Comparison of ENCODE assay signal across 20 cellular contexts in the genomic region with DNA sequence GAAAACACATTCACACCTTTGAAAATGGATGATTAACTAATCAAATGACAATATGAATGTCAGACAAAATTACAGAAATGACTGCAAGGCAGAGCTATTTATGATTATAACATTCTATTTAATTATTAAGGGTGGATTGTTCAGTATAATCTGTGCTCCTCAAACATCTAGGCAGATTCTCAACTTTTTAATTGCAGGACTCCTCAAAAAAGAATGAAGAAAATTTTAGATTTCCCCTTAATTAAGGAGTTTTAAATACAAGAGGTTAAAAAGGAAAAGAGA. TPM values are rescaled to one million over a fixed set of nuclear protein-coding genes. Genes with fewer than 3 reads are reported as not detected.
DNase-seq lines count a peak whose midpoint lies in the region; ATAC-seq, FAIRE-seq and TF ChIP-seq lines count a peak whose summit lies in the region.
"Had no signal": no experiment of that assay in that cellular context is flagged by ENCODE, and none has a peak within 500 bp of the region (broad histone marks: within the 10 kb centered on the region; RNA-seq: fewer than 3 reads in every experiment).

No MANE protein-coding gene starts in this region.

- peaks cover 19% of the 10 kb centered on the region for H3K36me3 Mint-ChIP-seq in activated CD8-positive, alpha-beta T cell treated with anti-CD3 and anti-CD28 coated beads for 36 hours (ENCODE audit: low read depth)
- peaks cover 6% of the 10 kb centered on the region for H3K36me3 Mint-ChIP-seq in activated CD8-positive, alpha-beta T cell treated with anti-CD3 and anti-CD28 coated beads, Interleukin-2, amount 10 ng/mL, durations not matched to agents 7 days and 5 days (ENCODE audit: low read depth)
- peaks cover 33% of the 10 kb centered on the region for H3K36me3 Mint-ChIP-seq in natural killer cell treated with Interleukin-12 subunit alpha and Interleukin-12 subunit beta and Interleukin-15 and Interleukin-18, amount 100 ng/mL, for 72 hours
- H3K36me3 Mint-ChIP-seq in natural killer cell: peaks cover 13% of the 10 kb centered on the region
- peaks cover 4% of the 10 kb centered on the region for H3K36me3 Mint-ChIP-seq in central memory CD8-positive, alpha-beta T cell (ENCODE audit: insufficient read depth)
- H3K36me3 Mint-ChIP-seq: IgD-negative memory B cell had no signal

- DNase-seq in activated CD8-positive, alpha-beta T cell treated with anti-CD3 and anti-CD28 coated beads for 36 hours: no peak
- DNase-seq in activated CD8-positive, alpha-beta T cell treated with anti-CD3 and anti-CD28 coated beads, Interleukin-2, amount 10 ng/mL, durations not matched to agents 7 days and 5 days: no peak
- no peak for DNase-seq in natural killer cell treated with Interleukin-12 subunit alpha and Interleukin-12 subunit beta and Interleukin-15 and Interleukin-18, amount 100 ng/mL, for 72 hours (ENCODE audit: low spot score)
- DNase-seq in natural killer cell (no peak), urothelium cell line (ENCODE audit: low spot score) (no peak)
- DNase-seq in central memory CD8-positive, alpha-beta T cell (ENCODE audit: low spot score in 2 of 2): no peak
- no peak for DNase-seq in activated CD4-positive, alpha-beta T cell treated with anti-CD3 and anti-CD28 coated beads for 1 hour
- DNase-seq: 8988T; C1 segment of cervical spinal cord; CD8-positive, alpha-beta memory T cell; COR-L47; GOT3; H7; HFFc6 had no signal

- ATAC-seq in activated CD8-positive, alpha-beta T cell treated with anti-CD3 and anti-CD28 coated beads for 36 hours: no peak
- no peak for ATAC-seq in activated CD8-positive, alpha-beta T cell treated with anti-CD3 and anti-CD28 coated beads, Interleukin-2, amount 10 ng/mL, durations not matched to agents 7 days and 5 days
- peak in 1 of 2 donors; percentile 71 for ATAC-seq in natural killer cell treated with Interleukin-12 subunit alpha and Interleukin-12 subunit beta and Interleukin-15 and Interleukin-18, amount 100 ng/mL, for 72 hours
- ATAC-seq in natural killer cell (no peak), GM19043 (IDR thresholded peaks at IDR 0.05; ENCODE audit: low read depth, unreplicated experiment) (peak; percentile 38)
- ATAC-seq in central memory CD8-positive, alpha-beta T cell (replicated peaks; ENCODE audit: extremely low read depth, poor library complexity, severe bottlenecking): no peak
- ATAC-seq: HCT116, HepG2 had no signal

- peaks cover 38% of the 10 kb centered on the region for H3K9me3 Mint-ChIP-seq in activated CD8-positive, alpha-beta T cell treated with anti-CD3 and anti-CD28 coated beads for 36 hours
- H3K9me3 Mint-ChIP-seq in activated CD8-positive, alpha-beta T cell treated with anti-CD3 and anti-CD28 coated beads, Interleukin-2, amount 10 ng/mL, durations not matched to agents 7 days and 5 days (ENCODE audit: insufficient read depth): peaks cover 22% of the 10 kb centered on the region
- peaks cover 20% of the 10 kb centered on the region for H3K9me3 Mint-ChIP-seq in natural killer cell treated with Interleukin-12 subunit alpha and Interleukin-12 subunit beta and Interleukin-15 and Interleukin-18, amount 100 ng/mL, for 72 hours
- peaks cover 3 to 4% of the 10 kb centered on the region in 2 donors for H3K9me3 Mint-ChIP-seq in natural killer cell
- H3K9me3 Mint-ChIP-seq in central memory CD8-positive, alpha-beta T cell: peaks cover 16% of the 10 kb centered on the region

- peaks cover 25% of the 10 kb centered on the region for H3K4me1 Mint-ChIP-seq in activated CD8-positive, alpha-beta T cell treated with anti-CD3 and anti-CD28 coated beads for 36 hours (ENCODE audit: low read depth)
- H3K4me1 Mint-ChIP-seq in activated CD8-positive, alpha-beta T cell treated with anti-CD3 and anti-CD28 coated beads, Interleukin-2, amount 10 ng/mL, durations not matched to agents 7 days and 5 days (ENCODE audit: low read depth): peaks cover 2% of the 10 kb centered on the region
- peaks cover 11 to 21% of the 10 kb centered on the region in 2 donors for H3K4me1 Mint-ChIP-seq in natural killer cell treated with Interleukin-12 subunit alpha and Interleukin-12 subunit beta and Interleukin-15 and Interleukin-18, amount 100 ng/mL, for 72 hours (ENCODE audit: low read depth in 2 of 2)
- peaks cover 7 to 21% of the 10 kb centered on the region in 2 donors for H3K4me1 Mint-ChIP-seq in natural killer cell
- peaks cover 40% of the 10 kb centered on the region for H3K4me1 Mint-ChIP-seq in central memory CD8-positive, alpha-beta T cell
- H3K4me1 Mint-ChIP-seq: IgD-negative memory B cell had no signal

- no peaks in the 10 kb centered on the region for H3K27me3 Mint-ChIP-seq in activated CD8-positive, alpha-beta T cell treated with anti-CD3 and anti-CD28 coated beads for 36 hours
- H3K27me3 Mint-ChIP-seq in activated CD8-positive, alpha-beta T cell treated with anti-CD3 and anti-CD28 coated beads, Interleukin-2, amount 10 ng/mL, durations not matched to agents 7 days and 5 days (ENCODE audit: low read depth): no peaks in the 10 kb centered on the region
- H3K27me3 Mint-ChIP-seq in natural killer cell treated with Interleukin-12 subunit alpha and Interleukin-12 subunit beta and Interleukin-15 and Interleukin-18, amount 100 ng/mL, for 72 hours: no peaks in the 10 kb centered on the region
- no peaks in the 10 kb centered on the region for H3K27me3 Mint-ChIP-seq in natural killer cell (ENCODE audit: low read depth in 2 of 2)
- H3K27me3 Mint-ChIP-seq in central memory CD8-positive, alpha-beta T cell: no peaks in the 10 kb centered on the region
- H3K27me3 Mint-ChIP-seq: CD4-positive, CD25-positive, alpha-beta regulatory T cell; CD8-positive, alpha-beta memory T cell had no signal

- H3K4me3 Mint-ChIP-seq in activated CD8-positive, alpha-beta T cell treated with anti-CD3 and anti-CD28 coated beads for 36 hours: no peak overlapping the region
- no peak overlapping the region for H3K4me3 Mint-ChIP-seq in activated CD8-positive, alpha-beta T cell treated with anti-CD3 and anti-CD28 coated beads, Interleukin-2, amount 10 ng/mL, durations not matched to agents 7 days and 5 days
- H3K4me3 Mint-ChIP-seq in natural killer cell treated with Interleukin-12 subunit alpha and Interleukin-12 subunit beta and Interleukin-15 and Interleukin-18, amount 100 ng/mL, for 72 hours: peak overlapping the region; percentile 38
- H3K4me3 Mint-ChIP-seq in natural killer cell: no peak overlapping the region
- H3K4me3 Mint-ChIP-seq in central memory CD8-positive, alpha-beta T cell: peak overlapping the region; percentile 50
- H3K4me3 Mint-ChIP-seq: CD4-positive, CD25-positive, alpha-beta regulatory T cell; HFFc6; IgD-negative memory B cell had no signal

- intact Hi-C loops in activated CD8-positive, alpha-beta T cell treated with anti-CD3 and anti-CD28 coated beads for 36 hours (cut with micrococcal nuclease): no loop called here
- intact Hi-C loops in natural killer cell (cut with micrococcal nuclease): no loop called here

- H3K27ac Mint-ChIP-seq in activated CD8-positive, alpha-beta T cell treated with anti-CD3 and anti-CD28 coated beads for 36 hours: peak overlapping the region; percentile 73
- H3K27ac Mint-ChIP-seq in activated CD8-positive, alpha-beta T cell treated with anti-CD3 and anti-CD28 coated beads, Interleukin-2, amount 10 ng/mL, durations not matched to agents 7 days and 5 days: no peak overlapping the region
- peak overlapping the region; percentile 30 to 37 for H3K27ac Mint-ChIP-seq in natural killer cell treated with Interleukin-12 subunit alpha and Interleukin-12 subunit beta and Interleukin-15 and Interleukin-18, amount 100 ng/mL, for 72 hours
- no peak overlapping the region for H3K27ac Mint-ChIP-seq in natural killer cell
- H3K27ac Mint-ChIP-seq in central memory CD8-positive, alpha-beta T cell (ENCODE audit: low read depth): peak overlapping the region; percentile 73
- H3K27ac Mint-ChIP-seq: CD4-positive, CD25-positive, alpha-beta regulatory T cell; HFFc6; IgD-negative memory B cell had no signal

- CTCF ChIA-PET in activated CD8-positive, alpha-beta T cell treated with anti-CD3 and anti-CD28 coated beads for 36 hours (lab: Charles Lee): no interaction called here
- CTCF ChIA-PET in activated CD8-positive, alpha-beta T cell treated with anti-CD3 and anti-CD28 coated beads, Interleukin-2, amount 10 ng/mL, durations not matched to agents 7 days and 5 days (lab: Charles Lee): interaction anchor here (1.3 kb wide), 1 partner anchor 9 kb away, joined by 3 read pairs; no protein-coding TSS in a partner anchor

- POLR2A ChIA-PET in activated CD8-positive, alpha-beta T cell treated with anti-CD3 and anti-CD28 coated beads for 36 hours (lab: Charles Lee): interaction anchor here (1.3 kb wide), 1 partner anchor 17 kb away, joined by 5 read pairs; no protein-coding TSS in a partner anchor
- POLR2A ChIA-PET in activated CD8-positive, alpha-beta T cell treated with anti-CD3 and anti-CD28 coated beads, Interleukin-2, amount 10 ng/mL, durations not matched to agents 7 days and 5 days (lab: Charles Lee): no interaction called here

- TF ChIP-seq CTCF in activated CD8-positive, alpha-beta T cell treated with anti-CD3 and anti-CD28 coated beads for 36 hours (IDR thresholded peaks at IDR 0.05): no peak
- TF ChIP-seq CTCF in natural killer cell (IDR thresholded peaks at IDR 0.05): no peak

- FAIRE-seq in urothelium cell line (lab: Jason Lieb, UNC): no peak
- FAIRE-seq: G401.6, HepG2 had no signal

RNA-seq across cellular contexts. Expression of a gene that starts 22.6 kb away (rescaled TPM):
- 10 to 100 TPM; 22.4 to 29.0 TPM for total RNA-seq in activated CD8-positive, alpha-beta T cell treated with anti-CD3 and anti-CD28 coated beads for 36 hours
- total RNA-seq in activated CD8-positive, alpha-beta T cell treated with anti-CD3 and anti-CD28 coated beads, Interleukin-2, amount 10 ng/mL, durations not matched to agents 7 days and 5 days: 10 to 100 TPM; 16.8 to 20.8 TPM
- total RNA-seq in natural killer cell treated with Interleukin-12 subunit alpha and Interleukin-12 subunit beta and Interleukin-15 and Interleukin-18, amount 100 ng/mL, for 72 hours: 10 to 100 TPM; 20.5 to 56.8 TPM
- 100 to 1,000 TPM; 122 to 157 (median 136) TPM for total RNA-seq in natural killer cell

Comparison
In these comparisons a context has a peak if more than half of its experiments do, and no peak if none do; other contexts are left out.
1. H3K27ac Mint-ChIP-seq: peak in activated CD8-positive, alpha-beta T cell treated with anti-CD3 and anti-CD28 coated beads for 36 hours (single experiment), natural killer cell treated with Interleukin-12 subunit alpha and Interleukin-12 subunit beta and Interleukin-15 and Interleukin-18, amount 100 ng/mL, for 72 hours (2 of 2) and central memory CD8-positive, alpha-beta T cell (single experiment); none in activated CD8-positive, alpha-beta T cell treated with anti-CD3 and anti-CD28 coated beads, Interleukin-2, amount 10 ng/mL, durations not matched to agents 7 days and 5 days (single experiment) and natural killer cell (0 of 2).
2. H3K4me3 Mint-ChIP-seq: peak in natural killer cell treated with Interleukin-12 subunit alpha and Interleukin-12 subunit beta and Interleukin-15 and Interleukin-18, amount 100 ng/mL, for 72 hours (single experiment) and central memory CD8-positive, alpha-beta T cell (single experiment); none in activated CD8-positive, alpha-beta T cell treated with anti-CD3 and anti-CD28 coated beads for 36 hours (single experiment), activated CD8-positive, alpha-beta T cell treated with anti-CD3 and anti-CD28 coated beads, Interleukin-2, amount 10 ng/mL, durations not matched to agents 7 days and 5 days (single experiment) and natural killer cell (single experiment).